In genomic region chr10:61866700-61867368, GRCh38 we compare ENCODE assay signal across 13 cellular contexts. TPM values are rescaled to one million over a fixed set of nuclear protein-coding genes. Genes with fewer than 3 reads are reported as not detected.
DNase-seq lines count a peak whose midpoint lies in the region; ATAC-seq, FAIRE-seq and TF ChIP-seq lines count a peak whose summit lies in the region.
"Had no signal": no experiment of that assay in that cellular context is flagged by ENCODE, and none has a peak within 500 bp of the region (broad histone marks: within the 10 kb centered on the region; RNA-seq: fewer than 3 reads in every experiment).

No MANE protein-coding gene starts in this region.

- H3K4me1 ChIP-seq in lower lobe of right lung: peaks cover 9% of the 10 kb centered on the region
- H3K4me1 ChIP-seq in thoracic aorta (ENCODE audit: control insufficient read depth in 1 of 2, low read depth in 2 of 2): peaks cover 4 to 19% of the 10 kb centered on the region in 2 donors

- intact Hi-C loops in lower lobe of right lung (cut with DNase I): no loop called here

- peak overlapping the region; percentile 61 for H3K27ac ChIP-seq in lower lobe of right lung
- H3K27ac ChIP-seq in thoracic aorta: peak overlapping the region in 1 of 2 donors; percentile 68
- H3K27ac ChIP-seq: KMS-11 had no signal

- no peaks in the 10 kb centered on the region for H3K27me3 Mint-ChIP-seq in activated naive CD4-positive, alpha-beta T cell treated with anti-CD3 and anti-CD28 coated beads, Interleukin-2, amount 50 U/mL, for 24 hours
- H3K27me3 Mint-ChIP-seq in activated T-helper 17 cell treated with anti-CD3 and anti-CD28 coated beads, Interleukin-2, amount 50 U/mL, for 72 hours: no peaks in the 10 kb centered on the region

- H3K36me3 ChIP-seq in lower lobe of right lung: no peaks in the 10 kb centered on the region
- no peaks in the 10 kb centered on the region for H3K36me3 ChIP-seq in thoracic aorta

- DNase-seq in activated naive CD4-positive, alpha-beta T cell treated with anti-CD3 and anti-CD28 coated beads, Interleukin-2, amount 50 U/mL, for 16 hours: no peak
- DNase-seq in lower lobe of right lung (no peak), thoracic aorta (ENCODE audit: low spot score) (no peak), RCC 7860 (ENCODE audit: low spot score) (no peak), NCI-H1436 treated with DMSO at 0.1 percent for 48 hours (lab: John Stamatoyannopoulos, UW) (no peak)
- DNase-seq: DMS79 treated with DMSO at 0.1 percent for 48 hours, NCI-H187 treated with DMSO at 0.1 percent for 48 hours, NCI-H526 had no signal

- H3K9me3 ChIP-seq in lower lobe of right lung (no peaks in the 10 kb centered on the region), thoracic aorta (no peaks in the 10 kb centered on the region)

- H3K27me3 ChIP-seq in lower lobe of right lung (ENCODE audit: low read depth) (no peaks in the 10 kb centered on the region), thoracic aorta (replicated peaks; ENCODE audit: insufficient read depth) (no peaks in the 10 kb centered on the region)

- no peak for FAIRE-seq in RCC 7860 (lab: Jason Lieb, UNC)

- peak overlapping the region; percentile 71 for H3K4me3 Mint-ChIP-seq in activated naive CD4-positive, alpha-beta T cell treated with anti-CD3 and anti-CD28 coated beads, Interleukin-2, amount 50 U/mL, for 24 hours
- peak overlapping the region; percentile 37 for H3K4me3 Mint-ChIP-seq in activated T-helper 17 cell treated with anti-CD3 and anti-CD28 coated beads, Interleukin-2, amount 50 U/mL, for 72 hours

- H3K36me3 Mint-ChIP-seq in activated naive CD4-positive, alpha-beta T cell treated with anti-CD3 and anti-CD28 coated beads, Interleukin-2, amount 50 U/mL, for 24 hours: no peaks in the 10 kb centered on the region
- H3K36me3 Mint-ChIP-seq in activated T-helper 17 cell treated with anti-CD3 and anti-CD28 coated beads, Interleukin-2, amount 50 U/mL, for 72 hours (ENCODE audit: low read depth): no peaks in the 10 kb centered on the region

- H3K4me3 ChIP-seq in lower lobe of right lung (peak overlapping the region; percentile 49), thoracic aorta (peak overlapping the region; percentile 83)
- H3K4me3 ChIP-seq: smooth muscle cell had no signal

- peak overlapping the region; percentile 43 for H3K27ac Mint-ChIP-seq in activated naive CD4-positive, alpha-beta T cell treated with anti-CD3 and anti-CD28 coated beads, Interleukin-2, amount 50 U/mL, for 24 hours
- H3K27ac Mint-ChIP-seq in activated T-helper 17 cell treated with anti-CD3 and anti-CD28 coated beads, Interleukin-2, amount 50 U/mL, for 72 hours: no peak overlapping the region

- H3K4me1 Mint-ChIP-seq in activated naive CD4-positive, alpha-beta T cell treated with anti-CD3 and anti-CD28 coated beads, Interleukin-2, amount 50 U/mL, for 24 hours: peaks cover 7% of the 10 kb centered on the region
- H3K4me1 Mint-ChIP-seq in activated T-helper 17 cell treated with anti-CD3 and anti-CD28 coated beads, Interleukin-2, amount 50 U/mL, for 72 hours: no peaks in the 10 kb centered on the region

- H3K9me3 Mint-ChIP-seq in activated naive CD4-positive, alpha-beta T cell treated with anti-CD3 and anti-CD28 coated beads, Interleukin-2, amount 50 U/mL, for 24 hours: no peaks in the 10 kb centered on the region
- no peaks in the 10 kb centered on the region for H3K9me3 Mint-ChIP-seq in activated T-helper 17 cell treated with anti-CD3 and anti-CD28 coated beads, Interleukin-2, amount 50 U/mL, for 72 hours

- peak; percentile 66 for ATAC-seq in activated T-helper 17 cell treated with anti-CD3 and anti-CD28 coated beads, Interleukin-2, amount 50 U/mL, for 72 hours (replicated peaks)
- ATAC-seq in lower lobe of right lung: no peak
- ATAC-seq in thoracic aorta (ENCODE audit: insufficient number of reproducible peaks, low FRiP score, low read depth): no peak
- ATAC-seq in GM18873 (IDR thresholded peaks at IDR 0.05; ENCODE audit: low FRiP score, unreplicated experiment): no peak

- no peak for TF ChIP-seq CTCF in lower lobe of right lung (IDR thresholded peaks at IDR 0.05)
- no peak for TF ChIP-seq CTCF in thoracic aorta (IDR thresholded peaks at IDR 0.05)

RNA-seq across cellular contexts. Expression of gene ARID5B, which starts 34.7 kb away (rescaled TPM):
- total RNA-seq in activated T-helper 17 cell treated with anti-CD3 and anti-CD28 coated beads, Interleukin-2, amount 50 U/mL, for 72 hours: 10 to 100 TPM; 65.5 to 93.8 TPM
- 29.8 TPM for total RNA-seq in lower lobe of right lung
- 10 to 100 TPM; 60.7 to 80.4 TPM for total RNA-seq in thoracic aorta
